11 cellular contexts compared by ENCODE assay signal in the genomic region with DNA sequence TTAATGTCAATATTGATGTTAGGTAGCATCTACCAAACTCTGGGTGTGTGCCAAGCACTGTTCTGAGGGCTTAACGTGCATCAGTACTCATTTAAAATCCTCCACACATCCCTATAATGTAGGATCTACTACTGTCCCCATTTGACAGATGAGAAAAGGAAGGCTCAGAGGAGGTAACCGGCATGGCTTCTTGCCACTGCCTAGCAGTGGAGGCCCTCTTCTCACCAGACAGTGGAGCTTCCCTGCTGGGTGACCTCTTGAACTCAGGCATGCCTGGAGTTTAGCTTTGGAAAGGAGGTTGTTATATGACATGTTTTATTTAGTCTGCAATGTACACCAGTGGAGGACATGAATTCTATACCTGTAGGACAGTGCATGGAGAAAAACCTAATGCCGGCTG. TPM values are rescaled to one million over a fixed set of nuclear protein-coding genes. Genes with fewer than 3 reads are reported as not detected.
DNase-seq lines count a peak whose midpoint lies in the region; ATAC-seq and TF ChIP-seq lines count a peak whose summit lies in the region.
"Had no signal": no experiment of that assay in that cellular context is flagged by ENCODE, and none has a peak within 500 bp of the region (broad histone marks: within the 10 kb centered on the region; RNA-seq: fewer than 3 reads in every experiment).

No MANE protein-coding gene starts in this region.

- H3K4me3 ChIP-seq in H7 (ENCODE audit: insufficient read depth, low read depth, low read length) (no peak overlapping the region), breast epithelium (peak overlapping the region in 2 of 3 donors; percentile 80 to 84)
- no peak overlapping the region for H3K4me3 ChIP-seq in naive thymus-derived CD4-positive, alpha-beta T cell (ENCODE audit: low read length)

- peak overlapping the region; percentile 79 to 94 (median 88) for H3K4me3 Mint-ChIP-seq in naive thymus-derived CD4-positive, alpha-beta T cell

- CTCF ChIA-PET in naive thymus-derived CD4-positive, alpha-beta T cell (lab: Charles Lee): no interaction called here

- H3K36me3 Mint-ChIP-seq in naive thymus-derived CD4-positive, alpha-beta T cell: peaks cover 0 to 13% (median 1%) of the 10 kb centered on the region in 5 donors

- peak overlapping the region; percentile 89 for H3K27ac ChIP-seq in C4-2B
- H3K27ac ChIP-seq in breast epithelium: peak overlapping the region in 1 of 2 donors; percentile 93
- H3K27ac ChIP-seq in naive thymus-derived CD4-positive, alpha-beta T cell (ENCODE audit: low read depth, low read length): no peak overlapping the region

- DNase-seq in H7 (peak; percentile 4), breast epithelium (ENCODE audit: low spot score in 2 of 2) (no peak), cerebellum (ENCODE audit: low spot score) (no peak), NCI-H128 (lab: John Stamatoyannopoulos, UW; ENCODE audit: unreplicated experiment) (no peak)
- DNase-seq in naive thymus-derived CD4-positive, alpha-beta T cell: no peak
- DNase-seq: activated effector memory CD4-positive, alpha-beta T cell treated with anti-CD3 and anti-CD28 coated beads, Interleukin-2, amount 50 U/mL, for 16 hours; effector CD4-positive, alpha-beta T cell; T-helper 9 cell had no signal

- H3K27ac Mint-ChIP-seq in naive thymus-derived CD4-positive, alpha-beta T cell: peak overlapping the region in 1 of 9 donors; percentile 6

- peaks cover 5 to 23% (median 9%) of the 10 kb centered on the region in 5 donors for H3K27me3 Mint-ChIP-seq in naive thymus-derived CD4-positive, alpha-beta T cell

- H3K27me3 ChIP-seq in H7 (ENCODE audit: control insufficient read depth, insufficient read depth, low read length) (peaks cover 6% of the 10 kb centered on the region), breast epithelium (no peaks in the 10 kb centered on the region)
- H3K27me3 ChIP-seq in naive thymus-derived CD4-positive, alpha-beta T cell (ENCODE audit: control insufficient read depth in 2 of 2, insufficient read depth in 2 of 2, low read length in 2 of 2): no peaks in the 10 kb centered on the region

- POLR2A ChIA-PET in naive thymus-derived CD4-positive, alpha-beta T cell (lab: Charles Lee): no interaction called here

- TF ChIP-seq POLR2A in breast epithelium (IDR thresholded peaks at IDR 0.05) (no peak), GM18505 (IDR thresholded peaks at IDR 0.05; ENCODE audit: borderline replicate concordance, extremely low read depth, insufficient read depth, insufficient read length) (no peak)

- intact Hi-C loops in breast epithelium (cut with DNase I; ENCODE audit: low total_unique reads): no loop called here
- intact Hi-C loops in naive thymus-derived CD4-positive, alpha-beta T cell (cut with micrococcal nuclease): loop anchor here (5.0 to 10.0 kb wide), 3 partner anchors 195 to 1140 kb away; a partner anchor contains a TSS

- no peaks in the 10 kb centered on the region for H3K9me3 ChIP-seq in breast epithelium
- H3K9me3 ChIP-seq in naive thymus-derived CD4-positive, alpha-beta T cell (ENCODE audit: control insufficient read depth in 2 of 3, low read length in 3 of 3): no peaks in the 10 kb centered on the region

- TF ChIP-seq CTCF in C4-2B (conservative IDR thresholded peaks at IDR 0.05): no peak
- no peak for TF ChIP-seq CTCF in breast epithelium (IDR thresholded peaks at IDR 0.05)

- H3K36me3 ChIP-seq in H7 (replicated peaks; ENCODE audit: control insufficient read depth, insufficient read depth, low read length) (peaks cover 3% of the 10 kb centered on the region), breast epithelium (no peaks in the 10 kb centered on the region)
- peaks cover 0 to 5% (median 0%) of the 10 kb centered on the region in 3 experiments for H3K36me3 ChIP-seq in naive thymus-derived CD4-positive, alpha-beta T cell (ENCODE audit: control insufficient read depth in 2 of 3, insufficient read depth in 3 of 3, low read length in 3 of 3)

- ATAC-seq in naive thymus-derived CD4-positive, alpha-beta T cell: no peak
- ATAC-seq in HG03025 (IDR thresholded peaks at IDR 0.05; ENCODE audit: low FRiP score, unreplicated experiment) (no peak), GM18505 (IDR thresholded peaks at IDR 0.05; ENCODE audit: unreplicated experiment) (no peak)

- peaks cover 0 to 7% of the 10 kb centered on the region in 2 donors for H3K4me1 ChIP-seq in breast epithelium
- peaks cover 3 to 9% of the 10 kb centered on the region in 2 donors for H3K4me1 ChIP-seq in naive thymus-derived CD4-positive, alpha-beta T cell (ENCODE audit: control insufficient read depth in 2 of 2, insufficient read depth in 2 of 2, low read length in 2 of 2)

- no peaks in the 10 kb centered on the region for H3K9me3 Mint-ChIP-seq in naive thymus-derived CD4-positive, alpha-beta T cell

- H3K4me1 Mint-ChIP-seq in naive thymus-derived CD4-positive, alpha-beta T cell: peaks cover 11 to 21% (median 13%) of the 10 kb centered on the region in 7 donors

RNA-seq across cellular contexts. Expression of a gene that starts 2.1 kb away (rescaled TPM):
- total RNA-seq in H7 (2014; rRNA removed; shearing (Covaris generic)): 14.8 and 19.4 TPM in 2 replicates
- total RNA-seq in breast epithelium (10 to 100 TPM in 2 of 3 donors, 1 to 10 TPM in 1; 6.6 to 84.7 (median 58.7) TPM), cerebellum (32.1 TPM)
- total RNA-seq in naive thymus-derived CD4-positive, alpha-beta T cell: 100 to 1,000 TPM in 3 of 5 experiments, 10 to 100 TPM in 2; 62.2 to 104 (median 101) TPM
- 10 to 100 TPM; 91.4 to 96.1 TPM for polyA plus RNA-seq in naive thymus-derived CD4-positive, alpha-beta T cell

Comparison
In these comparisons a context has a peak if more than half of its experiments do, and no peak if none do; other contexts are left out.
1. H3K4me3 ChIP-seq: peak in breast epithelium (2 of 3); none in H7 (single experiment) and naive thymus-derived CD4-positive, alpha-beta T cell (single experiment).